In genomic region chr22:46013460-46014416, GRCh38 we compare ENCODE assay signal across 8 cellular contexts. TPM values are rescaled to one million over a fixed set of nuclear protein-coding genes. Genes with fewer than 3 reads are reported as not detected.
DNase-seq lines count a peak whose midpoint lies in the region; ATAC-seq and TF ChIP-seq lines count a peak whose summit lies in the region.

No MANE protein-coding gene starts in this region.

- no peaks in the 10 kb centered on the region for H3K27me3 ChIP-seq in spleen (replicated peaks in 1 of 7)

- H3K4me3 Mint-ChIP-seq in activated B cell treated with CpG ODN at 0.5 μM for 24 hours = peak overlapping the region; percentile 91

- H3K36me3 Mint-ChIP-seq in activated B cell treated with CpG ODN at 0.5 μM for 24 hours (ENCODE audit: low read depth) = peaks cover 3% of the 10 kb centered on the region

- H3K4me1 ChIP-seq in spleen = peaks cover 10 to 64% (median 32%) of the 10 kb centered on the region in 6 donors

- TF ChIP-seq CTCF in activated B cell treated with CpG ODN at 0.5 μM for 24 hours (IDR thresholded peaks at IDR 0.05) = no peak
- TF ChIP-seq CTCF in cardiac fibroblast (IDR thresholded peaks at IDR 0.05; ENCODE audit: low read depth, low read length) = peak; percentile 78
- TF ChIP-seq CTCF in spleen (IDR thresholded peaks at IDR 0.05 in 8 of 11, conservative IDR thresholded peaks at IDR 0.05 in 3 of 11) = peak; percentile 41 to 82 (median 66)

- peaks cover 0 to 14% (median 10%) of the 10 kb centered on the region in 8 donors for H3K9me3 ChIP-seq in spleen

- CTCF ChIA-PET in activated B cell treated with CpG ODN at 0.5 μM for 24 hours (lab: Charles Lee) = interaction anchor here (1.0 to 5.0 kb wide), 8 partner anchors 17 to 108 kb away, joined by 3 to 58 read pairs (median 6); no protein-coding TSS in a partner anchor

- H3K27me3 Mint-ChIP-seq in activated B cell treated with CpG ODN at 0.5 μM for 24 hours = no peaks in the 10 kb centered on the region

- ATAC-seq in HG03025 (IDR thresholded peaks at IDR 0.05; ENCODE audit: low FRiP score, unreplicated experiment) (peak; percentile 80), activated B cell treated with CpG ODN at 0.5 μM for 24 hours (ENCODE audit: low read depth) (peak; percentile 97)

- H3K36me3 ChIP-seq in spleen = no peaks in the 10 kb centered on the region

- H3K27ac ChIP-seq in spleen = peak overlapping the region; percentile 87 to 94 (median 92)

- peaks cover 7% of the 10 kb centered on the region for H3K4me1 Mint-ChIP-seq in activated B cell treated with CpG ODN at 0.5 μM for 24 hours

- DNase-seq in NK-92 treated with Interleukin-12 subunit alpha and Interleukin-12 subunit beta, amount 100 ng/mL, for 24 hours (lab: John Stamatoyannopoulos, UW) = peak; percentile 87
- DNase-seq in NK-92 (lab: John Stamatoyannopoulos, UW; ENCODE audit: unreplicated experiment) (no peak), NCI-H2171 (lab: John Stamatoyannopoulos, UW) (peak; percentile 85), activated B cell treated with CpG ODN at 0.5 μM for 24 hours (peak; percentile 79), cardiac fibroblast (ENCODE audit: low read depth in 2 of 2) (peak; percentile 97 to 98), iris pigment epithelial cell (ENCODE audit: low read depth) (peak; percentile 96), spleen (peak; percentile 95)

- intact Hi-C loops in activated B cell treated with CpG ODN at 0.5 μM for 24 hours (cut with micrococcal nuclease) (loop anchor here (1.0 to 5.0 kb wide), 6 partner anchors 17 to 299 kb away; no protein-coding TSS in a partner anchor), spleen (cut with DNase I; ENCODE audit: low total_unique reads) (no loop called here)

- peak overlapping the region; percentile 82 for H3K27ac Mint-ChIP-seq in activated B cell treated with CpG ODN at 0.5 μM for 24 hours

- POLR2A ChIA-PET in activated B cell treated with CpG ODN at 0.5 μM for 24 hours (lab: Charles Lee) = interaction anchor here (0.6 to 2.9 kb wide), 18 partner anchors 10 to 322 kb away, joined by 3 to 34 read pairs (median 4); partner anchors contain the start of genes CDPF1, GTSE1 and TRMU

- H3K9me3 Mint-ChIP-seq in activated B cell treated with CpG ODN at 0.5 μM for 24 hours = peaks cover 5% of the 10 kb centered on the region

- H3K4me3 ChIP-seq in cardiac fibroblast (replicated peaks in 1 of 2; ENCODE audit: low read depth in 2 of 2, low read length in 2 of 2) (peak overlapping the region; percentile 53 to 61), spleen (peak overlapping the region; percentile 49 to 77 (median 62))

- WGBS in spleen, 5 donors = 0 to 2% (median 0%) methylated on average over 40 to 56 of the region's 56 CpGs

- peak in 1 of 3 donors; percentile 20 for TF ChIP-seq POLR2A in spleen (IDR thresholded peaks at IDR 0.05)

RNA-seq across cellular contexts. Expression of gene WNT7B, which starts 36.8 kb away (rescaled TPM):
- total RNA-seq in activated B cell treated with CpG ODN at 0.5 μM for 24 hours (not detected in 2 replicates), spleen (not detected)
- not detected for polyA plus RNA-seq in spleen
